Comparison of ENCODE assay signal across 8 cellular contexts in the genomic region with DNA sequence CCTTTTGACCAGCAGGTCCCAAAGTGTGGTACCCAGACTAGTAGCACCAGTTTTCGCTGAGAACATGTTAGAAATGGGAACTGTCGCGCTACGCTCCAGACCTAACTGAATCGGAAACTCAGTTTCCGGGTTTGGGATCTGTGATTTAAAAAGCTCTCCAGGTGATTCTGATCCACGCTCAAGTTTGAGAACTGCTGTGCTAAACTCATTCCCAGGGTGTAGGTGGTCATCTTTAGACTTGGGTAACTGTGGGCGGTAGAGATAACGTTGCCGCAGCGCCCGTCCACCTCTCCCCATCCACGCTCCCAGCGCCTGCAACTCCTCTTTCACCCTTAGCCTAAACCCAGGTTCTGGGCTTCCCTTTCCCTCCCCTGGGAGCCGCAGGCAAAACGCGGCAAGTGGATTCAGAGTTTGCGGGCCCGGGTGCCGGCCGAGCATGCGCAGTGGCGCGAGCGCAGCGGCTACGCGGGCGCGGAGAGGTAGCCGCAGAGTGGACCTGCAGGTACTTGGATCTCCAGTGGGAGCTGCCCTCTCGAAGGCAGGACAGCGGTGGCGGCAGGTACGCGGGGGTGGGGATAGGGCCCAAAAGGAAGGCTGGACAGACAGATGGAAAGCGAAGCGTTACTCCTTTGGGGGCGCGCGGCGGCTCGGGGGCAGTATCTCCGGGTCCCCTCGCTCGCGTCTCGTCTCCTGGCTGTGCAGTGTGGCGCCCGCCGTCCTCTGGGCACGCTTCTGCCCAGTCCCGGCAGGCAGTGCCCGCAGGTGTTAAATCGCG. TPM values are rescaled to one million over a fixed set of nuclear protein-coding genes. Genes with fewer than 3 reads are reported as not detected.
DNase-seq lines count a peak whose midpoint lies in the region; FAIRE-seq and TF ChIP-seq lines count a peak whose summit lies in the region.

Gene PLS1, plus strand, starts transcription at position 443 of the 775 bp plus-strand sequence. CDS start 67,845 bp downstream, outside the sequence.

- H3K14ac ChIP-seq in neuronal stem cell (ENCODE audit: low read length): peak within 1 kb of the TSS; percentile 71

- no peaks in the 10 kb centered on the region for H4K20me1 ChIP-seq in Loucy (ENCODE audit: insufficient read depth, low read length, poor library complexity, severe bottlenecking)

- peak within 1 kb of the TSS; percentile 92 for H3K4me2 ChIP-seq in Loucy (ENCODE audit: low read depth, low read length, poor library complexity, severe bottlenecking)
- peak within 1 kb of the TSS; percentile 70 for H3K4me2 ChIP-seq in neuronal stem cell (ENCODE audit: insufficient read depth, low read length, poor library complexity, severe bottlenecking)

- H3K23ac ChIP-seq in neuronal stem cell (ENCODE audit: low read depth, low read length, poor library complexity): peak within 1 kb of the TSS; percentile 98

- H3K9me3 ChIP-seq in Loucy (ENCODE audit: insufficient read depth, low read depth, low read length) (no peaks in the 10 kb centered on the region), neuronal stem cell (replicated peaks in 1 of 2; ENCODE audit: control insufficient read depth in 2 of 2, insufficient read depth in 1 of 2, low read depth in 1 of 2, low read length in 2 of 2) (no peaks in the 10 kb centered on the region)

- H2BK5ac ChIP-seq in neuronal stem cell (ENCODE audit: low read length): peak within 1 kb of the TSS; percentile 59

- H3K79me2 ChIP-seq in Loucy (ENCODE audit: insufficient read depth, low read length): peaks cover 27% of the 10 kb centered on the region; the same call in 1 of the 2 replicates

- H3F3A ChIP-seq in Loucy (ENCODE audit: low read depth): no peaks in the 10 kb centered on the region

- H2AFZ ChIP-seq in Loucy (ENCODE audit: low read length) (peak within 1 kb of the TSS; percentile 100), neuronal stem cell (ENCODE audit: low read length) (peak within 1 kb of the TSS; percentile 99)

- peak within 1 kb of the TSS; percentile 82 for H3K18ac ChIP-seq in neuronal stem cell (ENCODE audit: low read length)

- no CpG with 5 or more reads among the region's 56 CpGs for WGBS in neuronal stem cell (ENCODE audit: extremely low coverage in 2 of 2, insufficient read length in 2 of 2, insufficient replicate concordance in 1 of 2), 2 donors

- H3K27me3 ChIP-seq in Loucy (ENCODE audit: insufficient read depth, low read length, poor library complexity, severe bottlenecking): no peaks in the 10 kb centered on the region
- H3K27me3 ChIP-seq in neuronal stem cell (ENCODE audit: control insufficient read depth in 3 of 3, insufficient read depth in 3 of 3, low read depth in 1 of 3, low read length in 3 of 3): peaks cover 0 to 19% (median 4%) of the 10 kb centered on the region in 3 experiments

- no peak within 1 kb of the TSS for H3K27ac ChIP-seq in neuronal stem cell (replicated peaks; ENCODE audit: low read length)
- H3K27ac ChIP-seq in substantia nigra (ENCODE audit: low read depth, low read length, poor library complexity, severe bottlenecking): peak within 1 kb of the TSS; percentile 26

- no peak within 1 kb of the TSS for H2BK12ac ChIP-seq in neuronal stem cell (ENCODE audit: low read length)

- TF ChIP-seq CTCF in Loucy (conservative IDR thresholded peaks at IDR 0.05; ENCODE audit: low read length): peak; percentile 20

- DNase-seq in G401 (ENCODE audit: low spot score) (peak; percentile 84), H54 (ENCODE audit: insufficient read length, low spot score) (peak; percentile 58), activated gamma-delta T cell treated with Interleukin-2 at 50 U/mL for 16 hours (peak; percentile 77), foreskin melanocyte (peak; percentile 59), neuronal stem cell (ENCODE audit: low spot score) (peak; percentile 91), substantia nigra (lab: John Stamatoyannopoulos, UW) (peak; percentile 2 to 86 (median 67))

- no peak within 1 kb of the TSS for H4K91ac ChIP-seq in neuronal stem cell (ENCODE audit: low read depth, low read length, poor library complexity)

- no peak within 1 kb of the TSS for H2BK120ac ChIP-seq in neuronal stem cell (ENCODE audit: low read depth, low read length)

- no peaks in the 10 kb centered on the region for H3K79me1 ChIP-seq in neuronal stem cell (ENCODE audit: low read depth, low read length)

- no peak within 1 kb of the TSS for H4K8ac ChIP-seq in neuronal stem cell (ENCODE audit: low read depth, low read length)

- H3K9ac ChIP-seq in Loucy (ENCODE audit: low read depth, low read length, poor library complexity, severe bottlenecking) (peak within 1 kb of the TSS; percentile 77), neuronal stem cell (ENCODE audit: low read depth, low read length, poor library complexity) (peak within 1 kb of the TSS; percentile 71)

- no peaks in the 10 kb centered on the region for H3K9me2 ChIP-seq in Loucy (replicated peaks; ENCODE audit: low read depth, low read length)

- in situ Hi-C loops in G401 (cut with HindIII; ENCODE audit: low sequenced_read_pairs): loop anchor here (25.0 kb wide), 1 partner anchor 391 kb away; no protein-coding TSS in a partner anchor

- H3K4me1 ChIP-seq in Loucy (ENCODE audit: insufficient read depth, low read length, poor library complexity, severe bottlenecking): peaks cover 25% of the 10 kb centered on the region
- peaks cover 2 to 3% of the 10 kb centered on the region in 2 donors for H3K4me1 ChIP-seq in neuronal stem cell (ENCODE audit: control insufficient read depth in 2 of 2, insufficient read depth in 1 of 2, low read depth in 1 of 2, low read length in 2 of 2)

- H2AK5ac ChIP-seq in neuronal stem cell (ENCODE audit: low read depth, low read length): no peak within 1 kb of the TSS

- no peak within 1 kb of the TSS for H2BK15ac ChIP-seq in neuronal stem cell (ENCODE audit: low read length)

- TF ChIP-seq POLR2A in H54 (IDR thresholded peaks at IDR 0.05; ENCODE audit: low read depth, low read length) (peak; percentile 56), Raji (IDR thresholded peaks at IDR 0.05; ENCODE audit: insufficient read depth, low read depth, low read length) (peak; percentile 98)

- H3K36me3 ChIP-seq in Loucy (ENCODE audit: insufficient read depth, low read length) (no peaks in the 10 kb centered on the region), neuronal stem cell (replicated peaks in 1 of 2; ENCODE audit: control insufficient read depth in 2 of 2, insufficient read depth in 2 of 2, low read length in 2 of 2) (no peaks in the 10 kb centered on the region)

- no peak within 1 kb of the TSS for H3K4ac ChIP-seq in neuronal stem cell (ENCODE audit: low read length)

- FAIRE-seq in H54 (lab: Jason Lieb, UNC): peak; percentile 6

- H3K4me3 ChIP-seq in Loucy (ENCODE audit: low read length, poor library complexity, severe bottlenecking): peak within 1 kb of the TSS; percentile 85
- peak within 1 kb of the TSS; percentile 77 to 93 for H3K4me3 ChIP-seq in neuronal stem cell (ENCODE audit: low read length in 2 of 2)

RNA-seq across cellular contexts. Expression of gene PLS1, which starts in this region (rescaled TPM):
- total RNA-seq in G401 (2014; rRNA removed; shearing (Covaris generic)): 5.2 and 12.1 TPM in 2 replicates
- 6.4 TPM for polyA plus RNA-seq in neuronal stem cell (2013, experiment 1 of 2)
- 6.5 TPM for polyA plus RNA-seq in neuronal stem cell (2013, experiment 2 of 2)
